ENCODE assay signal across 8 cellular contexts in the genomic region with DNA sequence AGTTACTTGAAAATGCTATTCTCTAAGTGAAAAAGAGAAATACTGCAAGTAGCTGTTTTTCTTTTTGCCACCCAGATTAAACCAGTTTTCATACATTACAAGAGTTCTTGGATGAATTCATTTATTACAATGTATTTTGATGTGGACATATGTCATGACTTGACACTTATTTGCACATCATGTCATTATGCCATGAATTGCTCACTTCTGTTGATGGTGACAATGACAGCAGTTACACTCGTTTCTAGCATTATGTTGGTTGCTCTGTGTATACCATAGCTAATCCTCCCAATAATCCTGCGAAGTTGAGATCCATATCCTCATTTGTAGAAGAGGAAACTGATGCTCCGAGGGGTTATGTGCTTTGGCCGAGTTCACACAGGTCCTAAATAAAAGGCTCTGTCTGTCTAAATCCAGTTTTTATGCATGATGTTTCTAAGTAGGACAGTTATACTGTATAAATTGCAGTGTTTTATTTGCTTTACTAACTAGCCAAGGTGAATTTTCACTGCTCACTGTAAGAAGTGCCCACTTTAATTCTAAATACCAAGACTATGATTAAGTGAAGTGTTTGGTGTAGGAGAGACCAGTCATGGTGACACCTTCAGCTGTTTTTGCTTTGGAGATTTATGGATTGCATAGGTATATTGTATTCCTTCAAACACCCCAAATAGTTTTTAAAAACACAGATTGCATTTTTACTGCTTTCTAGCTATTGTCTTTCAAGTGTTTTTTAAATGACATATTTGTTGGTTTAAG. TPM values are rescaled to one million over a fixed set of nuclear protein-coding genes. Genes with fewer than 3 reads are reported as not detected.
DNase-seq lines count a peak whose midpoint lies in the region; ATAC-seq and TF ChIP-seq lines count a peak whose summit lies in the region.
"Had no signal": no experiment of that assay in that cellular context is flagged by ENCODE, and none has a peak within 500 bp of the region (broad histone marks: within the 10 kb centered on the region; RNA-seq: fewer than 3 reads in every experiment).

No MANE protein-coding gene starts in this region.

- H3K4me2 ChIP-seq in Karpas-422 (ENCODE audit: low read depth, low read length, poor library complexity, severe bottlenecking): peak overlapping the region; percentile 11

- H3K27me3 ChIP-seq in Karpas-422 (ENCODE audit: low read length): no peaks in the 10 kb centered on the region

- H3K9me3 ChIP-seq in Karpas-422 (ENCODE audit: low read length): no peaks in the 10 kb centered on the region

- ATAC-seq in central memory CD8-positive, alpha-beta T cell (replicated peaks; ENCODE audit: extremely low read depth, poor library complexity, severe bottlenecking): no peak

- peaks cover 77% of the 10 kb centered on the region for H3K4me1 Mint-ChIP-seq in central memory CD8-positive, alpha-beta T cell
- H3K4me1 Mint-ChIP-seq in progenitor cell of endocrine pancreas (ENCODE audit: low read depth): peaks cover 37% of the 10 kb centered on the region
- peaks cover 5% of the 10 kb centered on the region for H3K4me1 Mint-ChIP-seq in endothelial cell (ENCODE audit: unreplicated experiment)

- H3K9me3 Mint-ChIP-seq in central memory CD8-positive, alpha-beta T cell: no peaks in the 10 kb centered on the region
- no peaks in the 10 kb centered on the region for H3K9me3 Mint-ChIP-seq in progenitor cell of endocrine pancreas (ENCODE audit: low read depth)
- no peaks in the 10 kb centered on the region for H3K9me3 Mint-ChIP-seq in endothelial cell (ENCODE audit: unreplicated experiment)

- H3K27me3 Mint-ChIP-seq in central memory CD8-positive, alpha-beta T cell: no peaks in the 10 kb centered on the region
- no peaks in the 10 kb centered on the region for H3K27me3 Mint-ChIP-seq in progenitor cell of endocrine pancreas
- H3K27me3 Mint-ChIP-seq in endothelial cell (ENCODE audit: unreplicated experiment): no peaks in the 10 kb centered on the region

- no peak for DNase-seq in GM12865 (ENCODE audit: low read depth)
- DNase-seq in Karpas-422: no peak
- no peak for DNase-seq in central memory CD8-positive, alpha-beta T cell (ENCODE audit: low spot score in 2 of 2)
- DNase-seq in progenitor cell of endocrine pancreas (ENCODE audit: low spot score, unreplicated experiment): no peak
- DNase-seq in DMS53 treated with DMSO at 0.1 percent for 48 hours (lab: John Stamatoyannopoulos, UW; ENCODE audit: unreplicated experiment): no peak
- no peak for DNase-seq in endothelial cell (ENCODE audit: low spot score)
- no peak for DNase-seq in DMS114 treated with DMSO at 0.1 percent for 48 hours (lab: John Stamatoyannopoulos, UW; ENCODE audit: unreplicated experiment)
- DNase-seq: stimulated activated CD4-positive, alpha-beta T cell treated with anti-CD3 and anti-CD28 coated beads, Interleukin-4, amount 100 ng/mL, for 4 hours had no signal

- peaks cover 21% of the 10 kb centered on the region for H4K20me1 ChIP-seq in Karpas-422 (ENCODE audit: insufficient read depth, low read depth, low read length)

- H3K36me3 ChIP-seq in Karpas-422 (ENCODE audit: insufficient read depth, low read length): no peaks in the 10 kb centered on the region

- H3K9me2 ChIP-seq in Karpas-422 (replicated peaks; ENCODE audit: insufficient read depth, low read length): no peaks in the 10 kb centered on the region

- peaks cover 28% of the 10 kb centered on the region for H3K36me3 Mint-ChIP-seq in central memory CD8-positive, alpha-beta T cell (ENCODE audit: insufficient read depth)
- H3K36me3 Mint-ChIP-seq in progenitor cell of endocrine pancreas (ENCODE audit: insufficient read depth): peaks cover 8% of the 10 kb centered on the region
- no peaks in the 10 kb centered on the region for H3K36me3 Mint-ChIP-seq in endothelial cell (ENCODE audit: low read depth, unreplicated experiment)

- peak overlapping the region; percentile 44 for H3K4me3 Mint-ChIP-seq in central memory CD8-positive, alpha-beta T cell
- no peak overlapping the region for H3K4me3 Mint-ChIP-seq in progenitor cell of endocrine pancreas (ENCODE audit: low read depth)
- H3K4me3 Mint-ChIP-seq in endothelial cell (ENCODE audit: unreplicated experiment): no peak overlapping the region

- H3K9ac ChIP-seq in Karpas-422 (ENCODE audit: low read length): no peak overlapping the region

- H3K4me1 ChIP-seq in Karpas-422 (ENCODE audit: low read length): peaks cover 81% of the 10 kb centered on the region

- peaks cover 98% of the 10 kb centered on the region for H3K79me2 ChIP-seq in Karpas-422 (ENCODE audit: low read length)

- peak overlapping the region; percentile 10 for H3K27ac Mint-ChIP-seq in central memory CD8-positive, alpha-beta T cell (ENCODE audit: low read depth)
- H3K27ac Mint-ChIP-seq in progenitor cell of endocrine pancreas (peak overlapping the region; percentile 42), endothelial cell (ENCODE audit: unreplicated experiment) (no peak overlapping the region)

- no peak overlapping the region for H3K27ac ChIP-seq in Karpas-422 (ENCODE audit: low read length)

- H3K4me3 ChIP-seq in GM12865 (ENCODE audit: low read depth, low read length) (peak overlapping the region; percentile 12; the same call in 1 of the 2 replicates), Karpas-422 (ENCODE audit: low read length) (no peak overlapping the region)

- TF ChIP-seq CTCF in GM12865 (IDR thresholded peaks at IDR 0.05; ENCODE audit: insufficient read depth, low read depth, low read length, missing control alignments) (no peak), progenitor cell of endocrine pancreas (IDR thresholded peaks at IDR 0.05; ENCODE audit: unreplicated experiment) (no peak), endothelial cell (IDR thresholded peaks at IDR 0.05; ENCODE audit: unreplicated experiment) (no peak)

- no peak overlapping the region for H2AFZ ChIP-seq in Karpas-422 (ENCODE audit: low read length)

RNA-seq across cellular contexts. Expression of a gene that starts 56.7 kb away (rescaled TPM):
- 28.3 and 36.0 TPM in 2 replicates for total RNA-seq in Karpas-422 (2014; rRNA removed; shearing (Covaris generic); ENCODE audit: low replicate concordance)
- total RNA-seq in progenitor cell of endocrine pancreas (44.3 and 47.7 TPM in 2 replicates), endothelial cell (ENCODE audit: unreplicated experiment) (49.7 TPM)
